ENCODE assay signal across 1 cellular context in the genomic region with DNA sequence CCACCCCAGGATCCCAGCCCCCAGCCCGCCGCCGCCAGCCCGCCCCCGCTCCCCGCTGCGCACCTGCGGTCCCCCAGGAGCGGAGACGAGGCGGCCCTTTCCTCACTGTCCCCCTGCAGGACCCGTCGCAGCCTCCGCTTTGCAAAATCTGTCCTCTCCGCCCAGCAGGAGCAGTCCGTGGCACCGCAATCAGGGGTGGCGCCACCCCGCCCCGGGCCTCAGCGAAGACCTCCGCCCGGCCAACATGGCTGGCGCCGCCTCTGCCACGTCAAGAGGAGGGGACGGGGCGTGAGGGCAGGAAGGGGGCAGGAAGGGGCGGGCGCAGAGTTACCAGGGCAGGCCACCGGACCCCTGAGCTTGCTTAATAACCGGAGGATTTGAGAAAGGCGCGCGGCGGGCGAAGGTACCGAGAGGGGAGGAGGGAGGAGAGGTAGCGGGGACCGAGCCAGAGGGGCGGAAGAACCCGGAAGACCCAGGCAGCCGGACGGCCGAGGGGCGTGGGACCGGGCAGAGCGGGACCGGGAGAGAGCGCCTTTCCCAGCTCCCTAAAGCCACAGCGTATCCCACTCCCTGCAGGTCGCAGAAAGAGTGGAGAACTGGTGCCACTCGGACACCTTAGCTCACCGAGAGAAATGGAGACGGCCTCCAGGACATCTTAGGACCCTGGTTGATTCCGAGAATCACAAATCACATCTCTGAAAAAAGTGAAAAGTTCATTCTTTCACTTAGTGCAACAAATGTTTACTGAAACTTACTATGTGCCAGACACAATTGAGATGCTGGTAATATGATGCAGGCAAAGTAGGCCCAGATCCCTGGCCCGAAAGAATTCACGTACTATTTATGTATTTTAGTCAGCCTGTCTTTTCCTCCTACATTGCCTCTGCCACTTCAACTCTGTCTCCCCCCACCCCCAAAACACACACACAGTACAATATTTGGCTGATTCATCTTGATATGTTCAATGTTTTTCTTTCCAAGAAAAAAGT.
TF ChIP-seq lines count a peak whose summit lies in the region.

Gene SEC23A (minus strand): TSS at position 267 of the 989 bp plus-strand sequence. CDS start 7,117 bp downstream, outside the sequence.

TF ChIP-seq in WTC11, 78 proteins besides CTCF, POLR2A, EP300 and RAD21 (continued from another document and continues in another):
- TF ChIP-seq, protein P1, sequence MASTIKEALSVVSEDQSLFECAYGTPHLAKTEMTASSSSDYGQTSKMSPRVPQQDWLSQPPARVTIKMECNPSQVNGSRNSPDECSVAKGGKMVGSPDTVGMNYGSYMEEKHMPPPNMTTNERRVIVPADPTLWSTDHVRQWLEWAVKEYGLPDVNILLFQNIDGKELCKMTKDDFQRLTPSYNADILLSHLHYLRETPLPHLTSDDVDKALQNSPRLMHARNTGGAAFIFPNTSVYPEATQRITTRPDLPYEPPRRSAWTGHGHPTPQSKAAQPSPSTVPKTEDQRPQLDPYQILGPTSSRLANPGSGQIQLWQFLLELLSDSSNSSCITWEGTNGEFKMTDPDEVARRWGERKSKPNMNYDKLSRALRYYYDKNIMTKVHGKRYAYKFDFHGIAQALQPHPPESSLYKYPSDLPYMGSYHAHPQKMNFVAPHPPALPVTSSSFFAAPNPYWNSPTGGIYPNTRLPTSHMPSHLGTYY (CRISPR knock-in tag; IDR thresholded peaks at IDR 0.05): no peak
- TF ChIP-seq, protein P2, sequence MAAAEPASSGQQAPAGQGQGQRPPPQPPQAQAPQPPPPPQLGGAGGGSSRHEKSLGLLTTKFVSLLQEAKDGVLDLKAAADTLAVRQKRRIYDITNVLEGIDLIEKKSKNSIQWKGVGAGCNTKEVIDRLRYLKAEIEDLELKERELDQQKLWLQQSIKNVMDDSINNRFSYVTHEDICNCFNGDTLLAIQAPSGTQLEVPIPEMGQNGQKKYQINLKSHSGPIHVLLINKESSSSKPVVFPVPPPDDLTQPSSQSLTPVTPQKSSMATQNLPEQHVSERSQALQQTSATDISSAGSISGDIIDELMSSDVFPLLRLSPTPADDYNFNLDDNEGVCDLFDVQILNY (CRISPR knock-in tag; IDR thresholded peaks at IDR 0.05): peak; percentile 76; the same call in 1 of the 2 replicates
- TF ChIP-seq GTF2I (CRISPR knock-in tag; conservative IDR thresholded peaks at IDR 0.05): no peak
- TF ChIP-seq TP53 (CRISPR knock-in tag; IDR thresholded peaks at IDR 0.05): peak; percentile 84
- no peak for TF ChIP-seq NR2C2 (CRISPR knock-in tag; IDR thresholded peaks at IDR 0.05)
- no peak for TF ChIP-seq ZNF219 (CRISPR knock-in tag; IDR thresholded peaks at IDR 0.05; ENCODE audit: borderline replicate concordance)
- TF ChIP-seq, protein P3, sequence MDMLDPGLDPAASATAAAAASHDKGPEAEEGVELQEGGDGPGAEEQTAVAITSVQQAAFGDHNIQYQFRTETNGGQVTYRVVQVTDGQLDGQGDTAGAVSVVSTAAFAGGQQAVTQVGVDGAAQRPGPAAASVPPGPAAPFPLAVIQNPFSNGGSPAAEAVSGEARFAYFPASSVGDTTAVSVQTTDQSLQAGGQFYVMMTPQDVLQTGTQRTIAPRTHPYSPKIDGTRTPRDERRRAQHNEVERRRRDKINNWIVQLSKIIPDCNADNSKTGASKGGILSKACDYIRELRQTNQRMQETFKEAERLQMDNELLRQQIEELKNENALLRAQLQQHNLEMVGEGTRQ (CRISPR knock-in tag; IDR thresholded peaks at IDR 0.05): 0 out of 2 replicates have a peak, but pooled peaks have one; percentile 20
- TF ChIP-seq, protein P4, sequence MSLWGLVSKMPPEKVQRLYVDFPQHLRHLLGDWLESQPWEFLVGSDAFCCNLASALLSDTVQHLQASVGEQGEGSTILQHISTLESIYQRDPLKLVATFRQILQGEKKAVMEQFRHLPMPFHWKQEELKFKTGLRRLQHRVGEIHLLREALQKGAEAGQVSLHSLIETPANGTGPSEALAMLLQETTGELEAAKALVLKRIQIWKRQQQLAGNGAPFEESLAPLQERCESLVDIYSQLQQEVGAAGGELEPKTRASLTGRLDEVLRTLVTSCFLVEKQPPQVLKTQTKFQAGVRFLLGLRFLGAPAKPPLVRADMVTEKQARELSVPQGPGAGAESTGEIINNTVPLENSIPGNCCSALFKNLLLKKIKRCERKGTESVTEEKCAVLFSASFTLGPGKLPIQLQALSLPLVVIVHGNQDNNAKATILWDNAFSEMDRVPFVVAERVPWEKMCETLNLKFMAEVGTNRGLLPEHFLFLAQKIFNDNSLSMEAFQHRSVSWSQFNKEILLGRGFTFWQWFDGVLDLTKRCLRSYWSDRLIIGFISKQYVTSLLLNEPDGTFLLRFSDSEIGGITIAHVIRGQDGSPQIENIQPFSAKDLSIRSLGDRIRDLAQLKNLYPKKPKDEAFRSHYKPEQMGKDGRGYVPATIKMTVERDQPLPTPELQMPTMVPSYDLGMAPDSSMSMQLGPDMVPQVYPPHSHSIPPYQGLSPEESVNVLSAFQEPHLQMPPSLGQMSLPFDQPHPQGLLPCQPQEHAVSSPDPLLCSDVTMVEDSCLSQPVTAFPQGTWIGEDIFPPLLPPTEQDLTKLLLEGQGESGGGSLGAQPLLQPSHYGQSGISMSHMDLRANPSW (CRISPR knock-in tag; conservative IDR thresholded peaks at IDR 0.05; ENCODE audit: low read depth): no peak
- no peak for TF ChIP-seq ZNF138 (CRISPR knock-in tag; conservative IDR thresholded peaks at IDR 0.05)
- no peak for TF ChIP-seq SMAD4 (CRISPR knock-in tag; IDR thresholded peaks at IDR 0.05)
- TF ChIP-seq, protein P5, sequence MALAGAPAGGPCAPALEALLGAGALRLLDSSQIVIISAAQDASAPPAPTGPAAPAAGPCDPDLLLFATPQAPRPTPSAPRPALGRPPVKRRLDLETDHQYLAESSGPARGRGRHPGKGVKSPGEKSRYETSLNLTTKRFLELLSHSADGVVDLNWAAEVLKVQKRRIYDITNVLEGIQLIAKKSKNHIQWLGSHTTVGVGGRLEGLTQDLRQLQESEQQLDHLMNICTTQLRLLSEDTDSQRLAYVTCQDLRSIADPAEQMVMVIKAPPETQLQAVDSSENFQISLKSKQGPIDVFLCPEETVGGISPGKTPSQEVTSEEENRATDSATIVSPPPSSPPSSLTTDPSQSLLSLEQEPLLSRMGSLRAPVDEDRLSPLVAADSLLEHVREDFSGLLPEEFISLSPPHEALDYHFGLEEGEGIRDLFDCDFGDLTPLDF (CRISPR knock-in tag; IDR thresholded peaks at IDR 0.05): peak; percentile 30; the same call in 1 of the 2 replicates
- no peak for TF ChIP-seq EMX1 (CRISPR knock-in tag; IDR thresholded peaks at IDR 0.05)
- peak; percentile 90 for TF ChIP-seq GABPB1 (CRISPR knock-in tag; IDR thresholded peaks at IDR 0.05)
- no peak for TF ChIP-seq TEAD4 (CRISPR knock-in tag; IDR thresholded peaks at IDR 0.05)
- peak; percentile 77 for TF ChIP-seq FOXP1 (CRISPR knock-in tag; IDR thresholded peaks at IDR 0.05; ENCODE audit: borderline replicate concordance)
- peak; percentile 29; the same call in 1 of the 2 replicates for TF ChIP-seq FOXP4 (CRISPR knock-in tag; IDR thresholded peaks at IDR 0.05)
- no peak for TF ChIP-seq NFATC4 (CRISPR knock-in tag; IDR thresholded peaks at IDR 0.05)
- TF ChIP-seq, protein P6, sequence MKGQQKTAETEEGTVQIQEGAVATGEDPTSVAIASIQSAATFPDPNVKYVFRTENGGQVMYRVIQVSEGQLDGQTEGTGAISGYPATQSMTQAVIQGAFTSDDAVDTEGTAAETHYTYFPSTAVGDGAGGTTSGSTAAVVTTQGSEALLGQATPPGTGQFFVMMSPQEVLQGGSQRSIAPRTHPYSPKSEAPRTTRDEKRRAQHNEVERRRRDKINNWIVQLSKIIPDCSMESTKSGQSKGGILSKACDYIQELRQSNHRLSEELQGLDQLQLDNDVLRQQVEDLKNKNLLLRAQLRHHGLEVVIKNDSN (CRISPR knock-in tag; IDR thresholded peaks at IDR 0.05): no peak
- peak; percentile 94 for TF ChIP-seq SP1 (CRISPR knock-in tag; conservative IDR thresholded peaks at IDR 0.05)
- TF ChIP-seq ELF4 (CRISPR knock-in tag; IDR thresholded peaks at IDR 0.05; ENCODE audit: low read depth): 0 out of 2 replicates have a peak, but pooled peaks have one; percentile 28
- TF ChIP-seq ZMAT4 (CRISPR knock-in tag; IDR thresholded peaks at IDR 0.05): no peak
- TF ChIP-seq, protein P7, sequence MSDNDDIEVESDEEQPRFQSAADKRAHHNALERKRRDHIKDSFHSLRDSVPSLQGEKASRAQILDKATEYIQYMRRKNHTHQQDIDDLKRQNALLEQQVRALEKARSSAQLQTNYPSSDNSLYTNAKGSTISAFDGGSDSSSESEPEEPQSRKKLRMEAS (CRISPR knock-in tag; IDR thresholded peaks at IDR 0.05): peak; percentile 67; the same call in 1 of the 2 replicates
- TF ChIP-seq, protein P8, sequence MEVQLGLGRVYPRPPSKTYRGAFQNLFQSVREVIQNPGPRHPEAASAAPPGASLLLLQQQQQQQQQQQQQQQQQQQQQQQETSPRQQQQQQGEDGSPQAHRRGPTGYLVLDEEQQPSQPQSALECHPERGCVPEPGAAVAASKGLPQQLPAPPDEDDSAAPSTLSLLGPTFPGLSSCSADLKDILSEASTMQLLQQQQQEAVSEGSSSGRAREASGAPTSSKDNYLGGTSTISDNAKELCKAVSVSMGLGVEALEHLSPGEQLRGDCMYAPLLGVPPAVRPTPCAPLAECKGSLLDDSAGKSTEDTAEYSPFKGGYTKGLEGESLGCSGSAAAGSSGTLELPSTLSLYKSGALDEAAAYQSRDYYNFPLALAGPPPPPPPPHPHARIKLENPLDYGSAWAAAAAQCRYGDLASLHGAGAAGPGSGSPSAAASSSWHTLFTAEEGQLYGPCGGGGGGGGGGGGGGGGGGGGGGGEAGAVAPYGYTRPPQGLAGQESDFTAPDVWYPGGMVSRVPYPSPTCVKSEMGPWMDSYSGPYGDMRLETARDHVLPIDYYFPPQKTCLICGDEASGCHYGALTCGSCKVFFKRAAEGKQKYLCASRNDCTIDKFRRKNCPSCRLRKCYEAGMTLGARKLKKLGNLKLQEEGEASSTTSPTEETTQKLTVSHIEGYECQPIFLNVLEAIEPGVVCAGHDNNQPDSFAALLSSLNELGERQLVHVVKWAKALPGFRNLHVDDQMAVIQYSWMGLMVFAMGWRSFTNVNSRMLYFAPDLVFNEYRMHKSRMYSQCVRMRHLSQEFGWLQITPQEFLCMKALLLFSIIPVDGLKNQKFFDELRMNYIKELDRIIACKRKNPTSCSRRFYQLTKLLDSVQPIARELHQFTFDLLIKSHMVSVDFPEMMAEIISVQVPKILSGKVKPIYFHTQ (CRISPR knock-in tag; IDR thresholded peaks at IDR 0.05): no peak
- 0 out of 2 replicates have a peak, but pooled peaks have one; percentile 74 for TF ChIP-seq MYBL2 (CRISPR knock-in tag; IDR thresholded peaks at IDR 0.05)
- TF ChIP-seq, protein P9, sequence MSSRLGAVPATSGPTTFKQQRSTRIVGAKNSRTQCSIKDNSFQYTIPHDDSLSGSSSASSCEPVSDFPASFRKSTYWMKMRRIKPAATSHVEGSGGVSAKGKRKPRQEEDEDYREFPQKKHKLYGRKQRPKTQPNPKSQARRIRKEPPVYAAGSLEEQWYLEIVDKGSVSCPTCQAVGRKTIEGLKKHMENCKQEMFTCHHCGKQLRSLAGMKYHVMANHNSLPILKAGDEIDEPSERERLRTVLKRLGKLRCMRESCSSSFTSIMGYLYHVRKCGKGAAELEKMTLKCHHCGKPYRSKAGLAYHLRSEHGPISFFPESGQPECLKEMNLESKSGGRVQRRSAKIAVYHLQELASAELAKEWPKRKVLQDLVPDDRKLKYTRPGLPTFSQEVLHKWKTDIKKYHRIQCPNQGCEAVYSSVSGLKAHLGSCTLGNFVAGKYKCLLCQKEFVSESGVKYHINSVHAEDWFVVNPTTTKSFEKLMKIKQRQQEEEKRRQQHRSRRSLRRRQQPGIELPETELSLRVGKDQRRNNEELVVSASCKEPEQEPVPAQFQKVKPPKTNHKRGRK (CRISPR knock-in tag; IDR thresholded peaks at IDR 0.05; ENCODE audit: borderline replicate concordance): no peak
- TF ChIP-seq PRRX2 (CRISPR knock-in tag; IDR thresholded peaks at IDR 0.05): no peak
- TF ChIP-seq ZNF232 (CRISPR knock-in tag; IDR thresholded peaks at IDR 0.05): peak; percentile 58; the same call in 1 of the 2 replicates
- TF ChIP-seq, protein P10, sequence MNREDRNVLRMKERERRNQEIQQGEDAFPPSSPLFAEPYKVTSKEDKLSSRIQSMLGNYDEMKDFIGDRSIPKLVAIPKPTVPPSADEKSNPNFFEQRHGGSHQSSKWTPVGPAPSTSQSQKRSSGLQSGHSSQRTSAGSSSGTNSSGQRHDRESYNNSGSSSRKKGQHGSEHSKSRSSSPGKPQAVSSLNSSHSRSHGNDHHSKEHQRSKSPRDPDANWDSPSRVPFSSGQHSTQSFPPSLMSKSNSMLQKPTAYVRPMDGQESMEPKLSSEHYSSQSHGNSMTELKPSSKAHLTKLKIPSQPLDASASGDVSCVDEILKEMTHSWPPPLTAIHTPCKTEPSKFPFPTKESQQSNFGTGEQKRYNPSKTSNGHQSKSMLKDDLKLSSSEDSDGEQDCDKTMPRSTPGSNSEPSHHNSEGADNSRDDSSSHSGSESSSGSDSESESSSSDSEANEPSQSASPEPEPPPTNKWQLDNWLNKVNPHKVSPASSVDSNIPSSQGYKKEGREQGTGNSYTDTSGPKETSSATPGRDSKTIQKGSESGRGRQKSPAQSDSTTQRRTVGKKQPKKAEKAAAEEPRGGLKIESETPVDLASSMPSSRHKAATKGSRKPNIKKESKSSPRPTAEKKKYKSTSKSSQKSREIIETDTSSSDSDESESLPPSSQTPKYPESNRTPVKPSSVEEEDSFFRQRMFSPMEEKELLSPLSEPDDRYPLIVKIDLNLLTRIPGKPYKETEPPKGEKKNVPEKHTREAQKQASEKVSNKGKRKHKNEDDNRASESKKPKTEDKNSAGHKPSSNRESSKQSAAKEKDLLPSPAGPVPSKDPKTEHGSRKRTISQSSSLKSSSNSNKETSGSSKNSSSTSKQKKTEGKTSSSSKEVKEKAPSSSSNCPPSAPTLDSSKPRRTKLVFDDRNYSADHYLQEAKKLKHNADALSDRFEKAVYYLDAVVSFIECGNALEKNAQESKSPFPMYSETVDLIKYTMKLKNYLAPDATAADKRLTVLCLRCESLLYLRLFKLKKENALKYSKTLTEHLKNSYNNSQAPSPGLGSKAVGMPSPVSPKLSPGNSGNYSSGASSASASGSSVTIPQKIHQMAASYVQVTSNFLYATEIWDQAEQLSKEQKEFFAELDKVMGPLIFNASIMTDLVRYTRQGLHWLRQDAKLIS (CRISPR knock-in tag; IDR thresholded peaks at IDR 0.05; ENCODE audit: borderline replicate concordance): no peak
